Comparison of ENCODE assay signal across 8 cellular contexts in genomic region chr7:3042861-3043489, GRCh38. TPM values are rescaled to one million over a fixed set of nuclear protein-coding genes. Genes with fewer than 3 reads are reported as not detected.
A peak's percentile ranks its signal among the peaks of the same experiment; 100 is the strongest.
DNase-seq lines count a peak whose midpoint lies in the region; ATAC-seq and TF ChIP-seq lines count a peak whose summit lies in the region.

No MANE protein-coding gene starts in this region.

- intact Hi-C loops in prostate gland (cut with DNase I): no loop called here

- H3K27ac Mint-ChIP-seq in CD4-positive, CD25-positive, alpha-beta regulatory T cell: peak overlapping the region; percentile 85 to 96 (median 94)
- peak overlapping the region; percentile 16 for H3K27ac Mint-ChIP-seq in mesothelial cell of epicardium

- DNase-seq in CD4-positive, CD25-positive, alpha-beta regulatory T cell: peak; percentile 47 to 79 (median 49)
- peak; percentile 52 for DNase-seq in activated T-helper 9 cell treated with anti-CD3 and anti-CD28 coated beads, Interleukin-2, amount 50 U/mL, for 16 hours (ENCODE audit: low read depth)
- DNase-seq in mesothelial cell of epicardium (ENCODE audit: low spot score in 2 of 2, unreplicated experiment in 2 of 2) (no peak), NCI-H1092 (lab: John Stamatoyannopoulos, UW) (no peak), prostate gland (ENCODE audit: low spot score) (no peak)

- H3K4me1 Mint-ChIP-seq in CD4-positive, CD25-positive, alpha-beta regulatory T cell: peaks cover 19 to 62% (median 38%) of the 10 kb centered on the region in 4 donors
- H3K4me1 Mint-ChIP-seq in mesothelial cell of epicardium: peaks cover 4% of the 10 kb centered on the region

- H3K9me3 ChIP-seq in CD4-positive, CD25-positive, alpha-beta regulatory T cell (ENCODE audit: control insufficient read depth in 2 of 2, low read length in 2 of 2): no peaks in the 10 kb centered on the region
- H3K9me3 ChIP-seq in KOPT-K1 (ENCODE audit: insufficient read depth, low read length, poor library complexity, severe bottlenecking): no peaks in the 10 kb centered on the region
- no peaks in the 10 kb centered on the region for H3K9me3 ChIP-seq in prostate gland

- no peaks in the 10 kb centered on the region for H3K27me3 ChIP-seq in CD4-positive, CD25-positive, alpha-beta regulatory T cell (ENCODE audit: control insufficient read depth, insufficient read depth, low read length)
- H3K27me3 ChIP-seq in prostate gland (replicated peaks; ENCODE audit: insufficient read depth): peaks cover 3% of the 10 kb centered on the region

- no peaks in the 10 kb centered on the region for H3K27me3 Mint-ChIP-seq in CD4-positive, CD25-positive, alpha-beta regulatory T cell
- no peaks in the 10 kb centered on the region for H3K27me3 Mint-ChIP-seq in mesothelial cell of epicardium (ENCODE audit: low read depth)

- peak overlapping the region; percentile 92 for H3K27ac ChIP-seq in CD4-positive, CD25-positive, alpha-beta regulatory T cell (ENCODE audit: insufficient read depth, low read length, poor library complexity, severe bottlenecking)
- H3K27ac ChIP-seq in KOPT-K1 (ENCODE audit: low read depth, low read length, poor library complexity, severe bottlenecking) (peak overlapping the region; percentile 73), urinary bladder (ENCODE audit: low read depth) (no peak overlapping the region), prostate gland (no peak overlapping the region)

- H3K4me3 Mint-ChIP-seq in CD4-positive, CD25-positive, alpha-beta regulatory T cell: peak overlapping the region; percentile 92 to 98 (median 94)
- H3K4me3 Mint-ChIP-seq in mesothelial cell of epicardium: peak overlapping the region; percentile 67

- TF ChIP-seq CTCF in mesothelial cell of epicardium (IDR thresholded peaks at IDR 0.05; ENCODE audit: unreplicated experiment) (no peak), prostate gland (IDR thresholded peaks at IDR 0.05) (no peak)

- ATAC-seq in CD4-positive, CD25-positive, alpha-beta regulatory T cell (ENCODE audit: low read depth in 2 of 2): peak; percentile 70 to 77
- peak; percentile 78 for ATAC-seq in GM21447 (IDR thresholded peaks at IDR 0.05; ENCODE audit: unreplicated experiment)

- H3K4me3 ChIP-seq in CD4-positive, CD25-positive, alpha-beta regulatory T cell (ENCODE audit: low read depth, low read length): peak overlapping the region; percentile 76
- H3K4me3 ChIP-seq in urinary bladder (ENCODE audit: low read depth, low read length) (peak overlapping the region; percentile 58), prostate gland (no peak overlapping the region)

- peaks cover 3% of the 10 kb centered on the region for H3K36me3 ChIP-seq in CD4-positive, CD25-positive, alpha-beta regulatory T cell (ENCODE audit: control insufficient read depth, insufficient read depth, low read length)
- H3K36me3 ChIP-seq in KOPT-K1 (ENCODE audit: insufficient read depth, low read length): no peaks in the 10 kb centered on the region
- no peaks in the 10 kb centered on the region for H3K36me3 ChIP-seq in urinary bladder (ENCODE audit: insufficient read depth)
- H3K36me3 ChIP-seq in prostate gland: no peaks in the 10 kb centered on the region

- TF ChIP-seq POLR2A in prostate gland (IDR thresholded peaks at IDR 0.05): no peak

- peaks cover 55% of the 10 kb centered on the region for H3K4me1 ChIP-seq in CD4-positive, CD25-positive, alpha-beta regulatory T cell (ENCODE audit: control insufficient read depth, insufficient read depth, low read length, poor library complexity, severe bottlenecking)
- H3K4me1 ChIP-seq in urinary bladder (ENCODE audit: insufficient read depth) (no peaks in the 10 kb centered on the region), prostate gland (replicated peaks) (no peaks in the 10 kb centered on the region)

- 32% methylated on average over 17 of the region's 17 CpGs for WGBS in urinary bladder
- WGBS in prostate gland: 39% methylated on average over 17 of the region's 17 CpGs

- H3K36me3 Mint-ChIP-seq in CD4-positive, CD25-positive, alpha-beta regulatory T cell: peaks cover 21% of the 10 kb centered on the region
- peaks cover 4% of the 10 kb centered on the region for H3K36me3 Mint-ChIP-seq in mesothelial cell of epicardium

- no peaks in the 10 kb centered on the region for H3K9me3 Mint-ChIP-seq in CD4-positive, CD25-positive, alpha-beta regulatory T cell
- H3K9me3 Mint-ChIP-seq in mesothelial cell of epicardium: peaks cover 4% of the 10 kb centered on the region

RNA-seq across cellular contexts. Expression of gene CARD11, which starts 0.7 kb away (rescaled TPM):
- total RNA-seq in CD4-positive, CD25-positive, alpha-beta regulatory T cell: 118 TPM
- 10 to 100 TPM in 2 of 4 donors, 1 to 10 TPM in 2; 7.1 to 11.6 (median 10.0) TPM for polyA plus RNA-seq in CD4-positive, CD25-positive, alpha-beta regulatory T cell
- 8.3 to 9.8 TPM (median 9.3 TPM) in 3 replicates for total RNA-seq in mesothelial cell of epicardium
- 5.0 TPM for total RNA-seq in urinary bladder
- polyA plus RNA-seq in urinary bladder: 5.4 TPM
- total RNA-seq in prostate gland: 1 to 10 TPM in 1 of 2 donors, under 1 TPM in 1; 0.87 to 2.4 TPM

Comparison
In these comparisons a context has a peak if more than half of its experiments do, and no peak if none do; other contexts are left out.
1. DNase-seq: peak in CD4-positive, CD25-positive, alpha-beta regulatory T cell (3 of 3) and activated T-helper 9 cell treated with anti-CD3 and anti-CD28 coated beads, Interleukin-2, amount 50 U/mL, for 16 hours (single experiment); none in mesothelial cell of epicardium (0 of 2), NCI-H1092 (single experiment) and prostate gland (single experiment).
2. H3K27ac ChIP-seq: peak in CD4-positive, CD25-positive, alpha-beta regulatory T cell (single experiment) and KOPT-K1 (single experiment); none in urinary bladder (single experiment) and prostate gland (0 of 2).
3. H3K4me3 ChIP-seq: peak in CD4-positive, CD25-positive, alpha-beta regulatory T cell (single experiment) and urinary bladder (single experiment); none in prostate gland (0 of 2).
4. RNA of gene CARD11, which starts 0.7 kb away (total RNA-seq): 118 TPM in CD4-positive, CD25-positive, alpha-beta regulatory T cell (single experiment); 8.3 to 9.8 TPM in mesothelial cell of epicardium, 5.0 TPM in urinary bladder (single experiment) and 0.87 to 2.4 TPM in prostate gland; every median in the first group is over 10 times any median in the second.